ENCODE assay signal across 17 cellular contexts in genomic region chr11:66035653-66036333, GRCh38. TPM values are rescaled to one million over a fixed set of nuclear protein-coding genes. Genes with fewer than 3 reads are reported as not detected.
DNase-seq lines count a peak whose midpoint lies in the region; ATAC-seq and TF ChIP-seq lines count a peak whose summit lies in the region.
"Had no signal": no experiment of that assay in that cellular context is flagged by ENCODE, and none has a peak within 500 bp of the region (broad histone marks: within the 10 kb centered on the region; RNA-seq: fewer than 3 reads in every experiment).

No MANE protein-coding gene starts in this region.

- H3K27me3 ChIP-seq in heart left ventricle = peaks cover 0 to 3% (median 0%) of the 10 kb centered on the region in 9 donors
- H3K27me3 ChIP-seq: BE2C, SJSA1 had no signal

- H3K27ac ChIP-seq in heart left ventricle = no peak overlapping the region
- H3K27ac ChIP-seq: SJSA1 had no signal

- no peaks in the 10 kb centered on the region for H3K9me3 ChIP-seq in heart left ventricle
- H3K9me3 ChIP-seq: BE2C had no signal

- peaks cover 0 to 6% (median 0%) of the 10 kb centered on the region in 12 donors for H3K4me1 ChIP-seq in heart left ventricle
- H3K4me1 ChIP-seq: BE2C, SJSA1 had no signal

- DNase-seq in heart left ventricle = no peak
- no peak for DNase-seq in cardiac septum (ENCODE audit: low spot score)
- DNase-seq in NCI-H2171 (lab: John Stamatoyannopoulos, UW) = peak; percentile 24
- peak; percentile 5 for DNase-seq in epidermal melanocyte (ENCODE audit: insufficient read length, low spot score)
- no peak for DNase-seq in activated naive CD4-positive, alpha-beta T cell treated with Interleukin-2 at 50 U/mL for 16 hours
- no peak for DNase-seq in C1 segment of cervical spinal cord (lab: John Stamatoyannopoulos, UW)
- DNase-seq: BE2C; CD8-positive, alpha-beta T cell; H9; Karpas-422; NCI-H1417 treated with DMSO at 0.1 percent for 48 hours; NCI-H2107; NCI-H446 treated with DMSO at 0.1 percent for 48 hours; NCI-H82; T-helper 1 cell had no signal

- H3K36me3 ChIP-seq in heart left ventricle = no peaks in the 10 kb centered on the region
- H3K36me3 ChIP-seq: BE2C, SJSA1 had no signal

- intact Hi-C loops in heart left ventricle (cut with DNase I) (no loop called here), cardiac septum (cut with DNase I) (no loop called here)

- no peak for TF ChIP-seq CTCF in heart left ventricle (IDR thresholded peaks at IDR 0.05)

- WGBS in heart left ventricle, 4 donors = 63 to 70% (median 66%) methylated on average over 9 of the region's 9 CpGs

- no peak for TF ChIP-seq POLR2A in heart left ventricle (IDR thresholded peaks at IDR 0.05)

- ATAC-seq in heart left ventricle = peak in 3 of 4 donors; percentile 44 to 73 (median 50)
- ATAC-seq in GM19452 (IDR thresholded peaks at IDR 0.05; ENCODE audit: unreplicated experiment) = no peak
- ATAC-seq: CD8-positive, alpha-beta T cell had no signal

- no peak overlapping the region for H3K4me3 ChIP-seq in heart left ventricle
- H3K4me3 ChIP-seq: SJSA1 had no signal

RNA-seq across cellular contexts. Expression of gene CATSPER1, which starts 9.5 kb away (rescaled TPM):
- total RNA-seq in heart left ventricle = under 1 TPM in 2 of 9 donors, not detected in 7; 0.35 to 0.91 TPM
- under 1 TPM in 1 of 2 donors, not detected in 1; 0.12 TPM for polyA plus RNA-seq in heart left ventricle
- 0.13 TPM for total RNA-seq in cardiac septum
- total RNA-seq: CD8-positive, alpha-beta T cell; H9 had no signal

RNA-seq across cellular contexts. Expression of gene GAL3ST3, which starts 13.2 kb away (rescaled TPM):
- total RNA-seq in heart left ventricle = 1 to 10 TPM in 8 of 9 donors, under 1 TPM in 1; 0.96 to 4.9 (median 2.4) TPM
- 1 to 10 TPM in 1 of 2 donors, under 1 TPM in 1; 0.08 to 1.1 TPM for polyA plus RNA-seq in heart left ventricle
- total RNA-seq in cardiac septum = 3.1 TPM
- total RNA-seq: CD8-positive, alpha-beta T cell; SJSA1 had no signal

RNA-seq across cellular contexts. Expression of gene SF3B2, which starts 16.4 kb away (rescaled TPM):
- total RNA-seq in heart left ventricle = 10 to 100 TPM; 69.8 to 92.9 (median 79.6) TPM
- polyA plus RNA-seq in heart left ventricle = 100 to 1,000 TPM in 1 of 2 donors, 10 to 100 TPM in 1; 43.5 to 106 TPM
- total RNA-seq in cardiac septum = 85.8 TPM

RNA-seq across cellular contexts. Expression of gene CST6, which starts 24.0 kb away (rescaled TPM):
- total RNA-seq in heart left ventricle (1 to 10 TPM in 3 of 9 donors, under 1 TPM in 1, not detected in 5; 0.87 to 8.3 (median 2.3) TPM), cardiac septum (1.5 TPM)
- polyA plus RNA-seq in heart left ventricle = 1 to 10 TPM in 1 of 2 donors, not detected in 1; 6.3 TPM
- total RNA-seq: CD8-positive, alpha-beta T cell; H9; SJSA1 had no signal

RNA-seq across cellular contexts. Expression of gene BANF1, which starts 33.5 kb away (rescaled TPM):
- total RNA-seq in heart left ventricle (100 to 1,000 TPM in 7 of 9 donors, 10 to 100 TPM in 2; 68.7 to 227 (median 187) TPM), cardiac septum (195 TPM)
- 100 to 1,000 TPM; 220 to 345 TPM for polyA plus RNA-seq in heart left ventricle

Comparison
In these comparisons a context has a peak if more than half of its experiments do, and no peak if none do; other contexts are left out.
1. DNase-seq: peak in NCI-H2171 (single experiment) and epidermal melanocyte (single experiment); none in heart left ventricle (0 of 5), cardiac septum (single experiment), activated naive CD4-positive, alpha-beta T cell treated with Interleukin-2 at 50 U/mL for 16 hours (single experiment) and C1 segment of cervical spinal cord (0 of 14).